ENCODE assay signal across 29 cellular contexts in the genomic region with DNA sequence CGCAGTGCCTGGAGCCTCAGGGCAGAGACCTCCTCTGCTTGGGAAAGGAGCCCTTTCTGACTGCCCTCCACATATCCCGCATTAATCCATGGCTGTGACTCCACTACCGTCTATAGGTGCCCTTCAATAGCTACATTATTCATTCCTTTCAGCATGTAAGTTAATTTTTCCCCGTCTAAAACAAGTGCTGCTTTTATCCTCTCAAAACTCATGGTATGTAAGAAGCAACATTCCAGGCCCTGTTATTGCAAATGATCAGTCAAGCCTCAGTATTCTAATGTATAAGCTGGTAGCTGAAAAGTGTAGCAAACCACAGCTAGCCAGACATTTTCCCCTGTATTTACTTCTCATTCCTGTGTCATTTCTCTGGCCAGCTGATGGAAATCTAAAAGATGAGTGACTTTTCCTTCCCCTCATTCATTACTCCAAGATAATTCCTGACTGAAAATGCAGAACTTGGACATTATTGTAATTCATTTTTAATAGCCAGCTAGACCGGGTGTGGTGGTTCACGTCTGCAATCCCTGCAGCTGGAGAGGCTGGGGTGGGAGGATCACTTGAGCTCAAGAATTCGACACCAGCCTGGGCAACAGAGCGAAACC.
"Had no signal": no experiment of that assay in that cellular context is flagged by ENCODE, and none has a peak within 500 bp of the region (broad histone marks: within the 10 kb centered on the region; RNA-seq: fewer than 3 reads in every experiment).

No MANE protein-coding gene starts in this region.

- H3K36me3 ChIP-seq: ascending aorta, brain microvascular endothelial cell, sigmoid colon, upper lobe of right lung had no signal

- H3K4me3 ChIP-seq: ascending aorta, psoas muscle, sigmoid colon, upper lobe of right lung had no signal

- DNase-seq: activated CD4-positive, alpha-beta memory T cell treated with anti-CD3 and anti-CD28 coated beads for 36 hours; activated CD4-positive, alpha-beta T cell treated with anti-CD3 and anti-CD28 coated beads, Interleukin-2, amount 10 ng/mL, durations not matched to agents 24 days and 14 days; activated CD4-positive, CD25-positive, alpha-beta regulatory T cell treated with anti-CD3 and anti-CD28 coated beads, Interleukin-2, amount 50 U/mL, for 72 hours; activated CD8-positive, alpha-beta memory T cell treated with anti-CD3 and anti-CD28 coated beads, Interleukin-2, amount 50 U/mL, for 4 hours; activated effector memory CD4-positive, alpha-beta T cell treated with anti-CD3 and anti-CD28 coated beads, Interleukin-2, amount 50 U/mL, for 16 hours; activated naive CD4-positive, alpha-beta T cell treated with anti-CD3 and anti-CD28 coated beads, Interleukin-2, amount 10 ng/mL, durations not matched to agents 7 days and 5 days; activated naive CD8-positive, alpha-beta T cell treated with anti-CD3 and anti-CD28 coated beads, Interleukin-2, amount 10 ng/mL, durations not matched to agents 7 days and 5 days; activated T-cell treated with anti-CD3 and anti-CD28 coated beads, Interleukin-2, amount 50 U/mL, for 1 hour; brain microvascular endothelial cell; cortex of kidney; effector memory CD8-positive, alpha-beta T cell; head of caudate nucleus; hippocampal formation; left cardiac atrium; mammary epithelial cell; naive thymus-derived CD8-positive, alpha-beta T cell; nucleus accumbens; psoas muscle; sigmoid colon; small intestine; stimulated activated CD4-positive, alpha-beta T cell treated with anti-CD3 and anti-CD28 coated beads, Interleukin-4, amount 100 ng/mL, for 4 hours; stimulated activated CD8-positive, alpha-beta memory T cell treated with anti-CD3 and anti-CD28 coated beads, Interleukin-4, amount 100 ng/mL, for 48 hours; stimulated activated naive CD8-positive, alpha-beta T cell treated with anti-CD3 and anti-CD28 coated beads, Interleukin-15, amount 100 ng/mL, for 72 hours; substantia nigra; T-helper 17 cell; T1000; upper lobe of right lung had no signal

- H3K4me1 ChIP-seq: ascending aorta, parathyroid adenoma, psoas muscle, sigmoid colon, upper lobe of right lung had no signal

- H3K27me3 ChIP-seq: ascending aorta, brain microvascular endothelial cell, sigmoid colon, upper lobe of right lung had no signal

- H3K9me3 ChIP-seq: ascending aorta, upper lobe of right lung had no signal

- H3K27ac ChIP-seq: ascending aorta, brain microvascular endothelial cell, parathyroid adenoma, psoas muscle, sigmoid colon, upper lobe of right lung had no signal
